8 cellular contexts compared by ENCODE assay signal in the genomic region with DNA sequence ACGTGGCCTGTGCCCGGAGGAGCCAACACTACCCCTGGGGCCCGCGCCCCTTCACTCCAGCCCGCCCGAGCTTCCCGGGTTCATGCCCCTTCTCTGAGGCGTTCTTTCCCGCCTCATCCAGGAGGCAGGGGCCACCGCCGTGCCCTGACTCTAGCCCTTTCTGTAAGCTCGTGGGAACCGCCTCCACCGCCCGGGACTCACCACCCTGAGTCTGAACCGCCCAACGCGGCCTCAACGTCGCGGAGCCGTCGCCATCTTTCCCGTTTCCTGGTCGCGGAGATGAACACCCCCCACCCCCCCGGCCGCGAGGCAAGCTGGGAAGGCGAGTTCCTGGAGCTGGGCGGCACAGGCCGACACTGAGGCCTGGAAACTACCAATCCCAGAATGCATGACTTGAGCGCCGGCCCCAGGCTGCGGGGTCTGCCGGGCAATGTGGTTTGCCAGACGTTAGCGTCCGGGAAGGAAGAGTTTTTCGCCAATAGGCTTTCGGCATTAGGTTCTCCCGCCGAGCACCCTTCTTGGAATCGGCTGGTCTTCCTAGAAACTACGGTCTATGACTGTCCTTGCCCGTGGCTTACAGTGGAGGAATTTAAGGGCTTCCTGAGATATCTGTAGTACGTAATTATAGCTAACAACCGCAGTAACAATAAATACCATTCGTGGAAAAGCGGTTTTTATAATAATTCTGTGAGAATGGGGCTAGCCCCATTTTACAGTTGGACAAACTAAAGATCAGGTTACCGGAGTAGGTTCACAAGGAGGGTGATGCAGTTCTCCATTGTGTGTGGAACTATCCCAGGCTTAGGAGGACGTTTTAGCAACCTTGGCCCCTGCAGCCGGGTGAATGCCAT. TPM values are rescaled to one million over a fixed set of nuclear protein-coding genes. Genes with fewer than 3 reads are reported as not detected.
DNase-seq lines count a peak whose midpoint lies in the region; ATAC-seq and FAIRE-seq lines count a peak whose summit lies in the region.

DDX23 (minus strand) TSS at position 281 of the 851 bp plus-strand sequence. CDS start 6,381 bp downstream, outside the sequence.

- peak; percentile 91 for ATAC-seq in GM21367 (IDR thresholded peaks at IDR 0.05; ENCODE audit: unreplicated experiment)

- H3K36me3 ChIP-seq in endocrine pancreas (ENCODE audit: control insufficient read depth, insufficient read depth, low read length) (no peaks in the 10 kb centered on the region), mesendoderm (ENCODE audit: control insufficient read depth, insufficient read depth, low read length) (no peaks in the 10 kb centered on the region)

- H3K4ac ChIP-seq in mesendoderm (ENCODE audit: low read depth, low read length): peak within 1 kb of the TSS; percentile 82

- DNase-seq in COLO829 (ENCODE audit: low spot score) (peak; percentile 97), HTR-8/SVneo (ENCODE audit: insufficient read length, low spot score) (peak; percentile 97), NOMO-1 treated with dmso at 0.1 percent for 144 hours (lab: John Stamatoyannopoulos, UW; ENCODE audit: unreplicated experiment) (peak; percentile 99), mesendoderm (peak; percentile 99)
- DNase-seq in activated CD8-positive, alpha-beta memory T cell treated with anti-CD3 and anti-CD28 coated beads for 48 hours (ENCODE audit: low read depth in 2 of 3, low spot score in 2 of 3): peak; percentile 61 to 86 (median 78)
- DNase-seq in stimulated activated CD8-positive, alpha-beta memory T cell treated with anti-CD3 and anti-CD28 coated beads, Interleukin-15, amount 100 ng/mL, for 1 hour (ENCODE audit: low read depth): peak; percentile 77

- H3K4me3 ChIP-seq in endocrine pancreas (ENCODE audit: control insufficient read depth, insufficient read depth, low read length) (peak within 1 kb of the TSS; percentile 88), mesendoderm (ENCODE audit: low read length) (peak within 1 kb of the TSS; percentile 92)

- H3K9ac ChIP-seq in endocrine pancreas (ENCODE audit: control insufficient read depth, insufficient read depth, low read length) (peak within 1 kb of the TSS; percentile 94), mesendoderm (ENCODE audit: low read length) (peak within 1 kb of the TSS; percentile 99)

- no peak within 1 kb of the TSS for H2BK15ac ChIP-seq in mesendoderm (replicated peaks; ENCODE audit: low read depth)

- H2BK5ac ChIP-seq in mesendoderm (ENCODE audit: low read length): no peak within 1 kb of the TSS

- no peak within 1 kb of the TSS for H2AK5ac ChIP-seq in mesendoderm (ENCODE audit: low read length)

- WGBS in mesendoderm (ENCODE audit: extremely low coverage, insufficient coverage, low lambda C conversion rate): no CpG with 5 or more reads among the region's 53 CpGs

- H3K4me1 ChIP-seq in endocrine pancreas (ENCODE audit: control insufficient read depth, insufficient read depth, low read length) (peaks cover 8% of the 10 kb centered on the region), mesendoderm (ENCODE audit: control insufficient read depth, low read depth, low read length) (peaks cover 2% of the 10 kb centered on the region)

- H3K27me3 ChIP-seq in endocrine pancreas (ENCODE audit: control insufficient read depth, insufficient read depth, low read length): no peaks in the 10 kb centered on the region
- H3K27me3 ChIP-seq in mesendoderm (ENCODE audit: insufficient read depth, low read length, poor library complexity): no peaks in the 10 kb centered on the region

- H3K4me2 ChIP-seq in mesendoderm (ENCODE audit: low read length): peak within 1 kb of the TSS; percentile 46

- H3K9me3 ChIP-seq in endocrine pancreas (ENCODE audit: control insufficient read depth, low read length): no peaks in the 10 kb centered on the region

- H3K56ac ChIP-seq in mesendoderm (ENCODE audit: low read length): peak within 1 kb of the TSS; percentile 99

- no peak within 1 kb of the TSS for H3K27ac ChIP-seq in mesendoderm (ENCODE audit: low read depth, low read length)

- H4K5ac ChIP-seq in mesendoderm (ENCODE audit: low read length): no peak within 1 kb of the TSS

- H2BK120ac ChIP-seq in mesendoderm (ENCODE audit: low read depth, low read length): no peak within 1 kb of the TSS

- peak; percentile 66 for FAIRE-seq in HTR-8/SVneo (lab: Jason Lieb, UNC)

- no peak within 1 kb of the TSS for H4K8ac ChIP-seq in mesendoderm (ENCODE audit: low read depth, low read length)

- H3K79me2 ChIP-seq in mesendoderm (ENCODE audit: control insufficient read depth, insufficient read depth, low read length): peaks cover 32% of the 10 kb centered on the region

- H3K18ac ChIP-seq in mesendoderm (ENCODE audit: low read length): peak within 1 kb of the TSS; percentile 42

- H3K79me1 ChIP-seq in mesendoderm (ENCODE audit: low read length): peaks cover 15% of the 10 kb centered on the region

- no peak within 1 kb of the TSS for H3K23ac ChIP-seq in mesendoderm (ENCODE audit: low read length)

RNA-seq across cellular contexts. Expression of gene DDX23, which starts in this region (rescaled TPM):
- 85.7 TPM for polyA plus RNA-seq in mesendoderm (2013, experiment 1 of 2)
- 84.5 TPM for polyA plus RNA-seq in mesendoderm (2013, experiment 2 of 2)
